In genomic region chr14:58822856-58823255, GRCh38 we compare ENCODE assay signal across 18 cellular contexts.
"Had no signal": no experiment of that assay in that cellular context is flagged by ENCODE, and none has a peak within 500 bp of the region (broad histone marks: within the 10 kb centered on the region; RNA-seq: fewer than 3 reads in every experiment).

No MANE protein-coding gene starts in this region.

- H3K4me3 ChIP-seq: adrenal gland, heart left ventricle, left ventricle myocardium inferior, suprapubic skin, vagina had no signal

- H3K27me3 ChIP-seq: adrenal gland, heart left ventricle, suprapubic skin, vagina had no signal

- H3K4me3 Mint-ChIP-seq: activated CD4-positive, alpha-beta T cell treated with anti-CD3 and anti-CD28 coated beads for 36 hours; immature natural killer cell; stimulated activated naive CD8-positive, alpha-beta T cell treated with anti-CD3 and anti-CD28 coated beads, Interleukin-15, amount 100 ng/mL, for 72 hours; WTC11 had no signal

- H3K36me3 Mint-ChIP-seq: activated naive CD4-positive, alpha-beta T cell treated with anti-CD3 and anti-CD28 coated beads, Interleukin-2, amount 50 U/mL, for 72 hours; immature natural killer cell had no signal

- H3K36me3 ChIP-seq: adrenal gland, heart left ventricle, left ventricle myocardium inferior, suprapubic skin, vagina had no signal

- DNase-seq: activated CD4-positive, alpha-beta T cell treated with anti-CD3 and anti-CD28 coated beads for 36 hours; activated CD4-positive, alpha-beta T cell treated with anti-CD3 and anti-CD28 coated beads, Interleukin-2, amount 50 U/mL, for 48 hours; activated gamma-delta T cell treated with Interleukin-2 at 50 U/mL for 16 hours; adrenal gland; cerebellar nuclear complex; cortex of kidney; heart left ventricle; immature natural killer cell; kidney glomerular epithelial cell; left ventricle myocardium inferior; occipital lobe; posterior cingulate gyrus; stimulated activated naive CD8-positive, alpha-beta T cell treated with anti-CD3 and anti-CD28 coated beads, Interleukin-15, amount 100 ng/mL, for 72 hours; trophoblast cell had no signal

- H3K27ac Mint-ChIP-seq: activated CD4-positive, alpha-beta T cell treated with anti-CD3 and anti-CD28 coated beads for 36 hours; activated naive CD4-positive, alpha-beta T cell treated with anti-CD3 and anti-CD28 coated beads, Interleukin-2, amount 50 U/mL, for 72 hours; immature natural killer cell; stimulated activated naive CD8-positive, alpha-beta T cell treated with anti-CD3 and anti-CD28 coated beads, Interleukin-15, amount 100 ng/mL, for 72 hours; WTC11 had no signal

- H3K27ac ChIP-seq: adrenal gland, heart left ventricle, left ventricle myocardium inferior, suprapubic skin, vagina had no signal

- H3K9me3 ChIP-seq: adrenal gland, suprapubic skin, vagina had no signal

- H3K9me3 Mint-ChIP-seq: stimulated activated naive CD8-positive, alpha-beta T cell treated with anti-CD3 and anti-CD28 coated beads, Interleukin-15, amount 100 ng/mL, for 72 hours had no signal

- H3K4me1 Mint-ChIP-seq: activated CD4-positive, alpha-beta T cell treated with anti-CD3 and anti-CD28 coated beads for 36 hours; immature natural killer cell; stimulated activated naive CD8-positive, alpha-beta T cell treated with anti-CD3 and anti-CD28 coated beads, Interleukin-15, amount 100 ng/mL, for 72 hours; WTC11 had no signal

- H3K4me1 ChIP-seq: adrenal gland, heart left ventricle, left ventricle myocardium inferior, suprapubic skin, vagina had no signal
